In genomic region chr16:57727610-57728009, GRCh38 we compare ENCODE assay signal across 20 cellular contexts. TPM values are rescaled to one million over a fixed set of nuclear protein-coding genes. Genes with fewer than 3 reads are reported as not detected.
DNase-seq lines count a peak whose midpoint lies in the region; ATAC-seq and TF ChIP-seq lines count a peak whose summit lies in the region.
"Had no signal": no experiment of that assay in that cellular context is flagged by ENCODE, and none has a peak within 500 bp of the region (broad histone marks: within the 10 kb centered on the region; RNA-seq: fewer than 3 reads in every experiment).

No MANE protein-coding gene starts in this region.

- no peaks in the 10 kb centered on the region for H3K27me3 Mint-ChIP-seq in osteocyte (ENCODE audit: unreplicated experiment)
- H3K27me3 Mint-ChIP-seq: IgD-negative memory B cell had no signal

- H4K20me1 ChIP-seq in Loucy (ENCODE audit: insufficient read depth, low read length, poor library complexity, severe bottlenecking): no peaks in the 10 kb centered on the region

- DNase-seq in GM06990 (ENCODE audit: extremely low read depth, insufficient read length) (no peak), choroid plexus epithelial cell (ENCODE audit: low read depth) (no peak), osteocyte (ENCODE audit: extremely low spot score, unreplicated experiment) (no peak), right cardiac atrium (no peak), NCI-H2171 (lab: John Stamatoyannopoulos, UW) (no peak)
- DNase-seq: COR-L47; GM23248; NCI-H1417 treated with DMSO at 0.1 percent for 48 hours; NCI-H1930; NCI-H446 treated with DMSO at 0.1 percent for 48 hours; NK-92 treated with Interleukin-12 subunit alpha and Interleukin-12 subunit beta, amount 100 ng/mL, for 24 hours; OCI-M1 had no signal

- H3K36me3 ChIP-seq in GM06990 (ENCODE audit: control insufficient read depth, insufficient read depth, low read length): no peaks in the 10 kb centered on the region
- H3K36me3 ChIP-seq in Loucy (ENCODE audit: insufficient read depth, low read length): no peaks in the 10 kb centered on the region

- no peaks in the 10 kb centered on the region for H3K9me3 Mint-ChIP-seq in osteocyte (ENCODE audit: unreplicated experiment)

- H3K4me3 Mint-ChIP-seq in osteocyte (ENCODE audit: unreplicated experiment): no peak overlapping the region
- H3K4me3 Mint-ChIP-seq: IgD-negative memory B cell had no signal

- no peaks in the 10 kb centered on the region for H3K9me3 ChIP-seq in Loucy (ENCODE audit: insufficient read depth, low read depth, low read length)
- no peaks in the 10 kb centered on the region for H3K9me3 ChIP-seq in right cardiac atrium (ENCODE audit: control insufficient read depth, low read length)

- ATAC-seq in right cardiac atrium: no peak
- ATAC-seq in HG03521 (IDR thresholded peaks at IDR 0.05; ENCODE audit: unreplicated experiment): no peak
- ATAC-seq in GM21786 (IDR thresholded peaks at IDR 0.05; ENCODE audit: unreplicated experiment): no peak

- H3K4me1 Mint-ChIP-seq in osteocyte (ENCODE audit: unreplicated experiment): no peaks in the 10 kb centered on the region

- H3K36me3 Mint-ChIP-seq in osteocyte (ENCODE audit: unreplicated experiment): no peaks in the 10 kb centered on the region
- H3K36me3 Mint-ChIP-seq: IgD-negative memory B cell had no signal

- TF ChIP-seq CTCF in GM06990 (IDR thresholded peaks at IDR 0.05; ENCODE audit: insufficient read depth, low read length, poor library complexity, severe bottlenecking) (peak; percentile 3), Loucy (conservative IDR thresholded peaks at IDR 0.05; ENCODE audit: low read length) (peak; percentile 25; the same call in 1 of the 2 replicates), choroid plexus epithelial cell (conservative IDR thresholded peaks at IDR 0.05; ENCODE audit: low read depth, low read length) (peak; percentile 33), osteocyte (IDR thresholded peaks at IDR 0.05) (peak; percentile 10)

- no peaks in the 10 kb centered on the region for H3F3A ChIP-seq in Loucy (ENCODE audit: low read depth)

- H3K4me3 ChIP-seq in GM06990 (replicated peaks; ENCODE audit: low read depth, low read length) (no peak overlapping the region), Loucy (ENCODE audit: low read length, poor library complexity, severe bottlenecking) (no peak overlapping the region), choroid plexus epithelial cell (ENCODE audit: low read depth, low read length) (no peak overlapping the region), right cardiac atrium (ENCODE audit: low read length) (no peak overlapping the region)
- H3K4me3 ChIP-seq: GM23248 had no signal

- H3K27me3 ChIP-seq in GM06990 (replicated peaks; ENCODE audit: control insufficient read depth, insufficient read depth, low read length) (no peaks in the 10 kb centered on the region), Loucy (ENCODE audit: insufficient read depth, low read length, poor library complexity, severe bottlenecking) (no peaks in the 10 kb centered on the region), right cardiac atrium (ENCODE audit: control insufficient read depth, insufficient read depth) (no peaks in the 10 kb centered on the region)

- peaks cover 2% of the 10 kb centered on the region for H3K4me1 ChIP-seq in Loucy (ENCODE audit: insufficient read depth, low read length, poor library complexity, severe bottlenecking)
- no peaks in the 10 kb centered on the region for H3K4me1 ChIP-seq in right cardiac atrium (ENCODE audit: control insufficient read depth, insufficient read depth, low read length)

- no peaks in the 10 kb centered on the region for H3K79me2 ChIP-seq in Loucy (ENCODE audit: insufficient read depth, low read length)

- H3K4me2 ChIP-seq in Loucy (ENCODE audit: low read depth, low read length, poor library complexity, severe bottlenecking): no peak overlapping the region

- no peak overlapping the region for H3K9ac ChIP-seq in Loucy (ENCODE audit: low read depth, low read length, poor library complexity, severe bottlenecking)
- H3K9ac ChIP-seq: GM23248 had no signal

- intact Hi-C loops in right cardiac atrium (cut with DNase I): no loop called here

- H3K27ac ChIP-seq in right cardiac atrium (ENCODE audit: low read length): no peak overlapping the region
- H3K27ac ChIP-seq: C4-2B, GM23248 had no signal

- no peak overlapping the region for H2AFZ ChIP-seq in Loucy (ENCODE audit: low read length)
- H2AFZ ChIP-seq: GM23248 had no signal

- no peak overlapping the region for H3K27ac Mint-ChIP-seq in osteocyte (ENCODE audit: unreplicated experiment)
- H3K27ac Mint-ChIP-seq: IgD-negative memory B cell had no signal

- no peaks in the 10 kb centered on the region for H3K9me2 ChIP-seq in Loucy (replicated peaks; ENCODE audit: low read depth, low read length)

- WGBS in right cardiac atrium: 66% methylated on average over 4 of the region's 4 CpGs

RNA-seq across cellular contexts. Expression of gene KATNB1, which starts 8.0 kb away (rescaled TPM):
- 14.2 and 15.9 TPM in 2 replicates for total RNA-seq in osteocyte
- 10 to 100 TPM in 3 of 4 donors, 1 to 10 TPM in 1; 8.4 to 16.3 (median 12.3) TPM for total RNA-seq in right cardiac atrium
- polyA plus RNA-seq in right cardiac atrium: 10.2 TPM

RNA-seq across cellular contexts. Expression of gene DRC7, which starts 33.0 kb away (rescaled TPM):
- total RNA-seq in osteocyte (not detected in 2 replicates), right cardiac atrium (not detected)
- polyA plus RNA-seq in right cardiac atrium: not detected
- total RNA-seq: A673, GM23248, HT-29, RPMI7951 had no signal
- polyA plus RNA-seq: GM23248, IgD-negative memory B cell had no signal

RNA-seq across cellular contexts. Expression of gene ADGRG3, which starts 59.5 kb away (rescaled TPM):
- total RNA-seq in osteocyte (not detected in 2 replicates), right cardiac atrium (under 1 TPM; 0.11 to 0.66 (median 0.19) TPM)
- 0.11 TPM for polyA plus RNA-seq in right cardiac atrium
- total RNA-seq: A673, GM23248, HT-29, RPMI7951 had no signal
- polyA plus RNA-seq: GM23248, IgD-negative memory B cell had no signal
